Comparison of ENCODE assay signal across 15 cellular contexts in the genomic region with DNA sequence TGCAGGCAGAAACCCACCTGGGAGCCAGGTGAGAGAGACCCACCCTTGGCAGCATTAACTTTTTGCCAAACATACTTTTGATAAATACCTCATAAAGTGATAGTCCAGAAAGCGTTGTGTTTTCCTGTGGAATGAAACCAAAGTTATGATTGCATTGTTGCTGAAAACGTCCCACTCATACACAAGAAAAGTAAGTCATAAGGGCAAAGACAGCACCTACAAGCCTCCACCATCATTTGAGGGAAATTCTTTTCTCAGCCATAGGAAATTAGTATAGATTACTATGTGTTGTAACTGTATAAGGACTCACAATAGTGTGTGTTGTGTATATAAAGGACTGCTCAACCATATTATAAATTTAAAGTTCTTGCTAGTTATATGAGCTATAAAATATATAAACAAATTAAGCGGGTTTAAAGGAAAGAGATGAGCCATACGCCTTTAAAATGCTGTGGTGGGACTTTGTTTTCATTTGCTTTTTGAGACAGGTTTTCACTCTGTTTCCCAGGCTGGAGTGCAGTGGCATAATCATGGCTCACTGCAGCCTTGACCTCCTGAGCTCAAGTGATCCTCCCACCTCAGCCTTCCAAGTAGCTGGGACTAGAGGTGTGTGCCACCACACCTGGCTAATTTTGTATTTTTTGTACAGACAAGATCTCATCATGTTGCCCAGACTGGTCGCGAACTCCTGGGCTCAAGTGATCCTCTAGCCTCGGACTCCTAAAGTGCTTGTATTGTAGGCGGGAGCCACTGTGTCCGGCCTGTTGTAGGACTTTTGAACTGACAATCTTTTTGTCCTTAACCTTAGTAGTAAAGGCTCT.
A peak's percentile ranks its signal among the peaks of the same experiment; 100 is the strongest.
DNase-seq lines count a peak whose midpoint lies in the region; ATAC-seq and TF ChIP-seq lines count a peak whose summit lies in the region.
"Had no signal": no experiment of that assay in that cellular context is flagged by ENCODE, and none has a peak within 500 bp of the region (broad histone marks: within the 10 kb centered on the region; RNA-seq: fewer than 3 reads in every experiment).

No MANE protein-coding gene starts in this region.

- DNase-seq in Panc1 (ENCODE audit: low read depth, low spot score) = no peak
- no peak for DNase-seq in chondrocyte (ENCODE audit: low spot score)
- no peak for DNase-seq in type B pancreatic cell (ENCODE audit: extremely low spot score, unreplicated experiment)
- no peak for DNase-seq in hippocampal formation (lab: John Stamatoyannopoulos, UW)
- DNase-seq in NCI-H1694 (lab: John Stamatoyannopoulos, UW) = no peak
- no peak for DNase-seq in activated gamma-delta T cell (lab: John Stamatoyannopoulos, UW)
- DNase-seq: activated CD4-positive, CD25-positive, alpha-beta regulatory T cell; CD4-positive, CD25-positive, alpha-beta regulatory T cell; T-cell had no signal

- TSS peak; percentile 93 for BruUV-seq in Panc1 (replicated peaks; lab: Mats Ljungman, UMichigan)

- H3K9me3 Mint-ChIP-seq in chondrocyte (ENCODE audit: low read depth) = peaks cover 8% of the 10 kb centered on the region
- H3K9me3 Mint-ChIP-seq in nephron = no peaks in the 10 kb centered on the region
- peaks cover 13% of the 10 kb centered on the region for H3K9me3 Mint-ChIP-seq in type B pancreatic cell
- H3K9me3 Mint-ChIP-seq: activated naive CD4-positive, alpha-beta T cell treated with anti-CD3 and anti-CD28 coated beads, Interleukin-2, amount 50 U/mL, for 24 hours; stimulated activated naive CD8-positive, alpha-beta T cell treated with anti-CD3 and anti-CD28 coated beads, Interleukin-15, Interleukin-2, amounts not matched to agents 100 ng/mL and 50 ng/mL, for 24 hours; T-cell had no signal

- peaks cover 52% of the 10 kb centered on the region for H3K4me1 ChIP-seq in Panc1 (ENCODE audit: control insufficient read depth, insufficient read depth, low read length)
- H3K4me1 ChIP-seq: colonic mucosa had no signal

- H3K9me3 ChIP-seq in Panc1 (ENCODE audit: control insufficient read depth, insufficient read depth, low read depth, low read length) = peaks cover 18% of the 10 kb centered on the region; the same call in 1 of the 2 replicates
- H3K9me3 ChIP-seq: colonic mucosa had no signal

- H3K36me3 Mint-ChIP-seq in chondrocyte (ENCODE audit: low read depth) (no peaks in the 10 kb centered on the region), nephron (ENCODE audit: low read depth) (no peaks in the 10 kb centered on the region), type B pancreatic cell (no peaks in the 10 kb centered on the region)
- H3K36me3 Mint-ChIP-seq: activated naive CD4-positive, alpha-beta T cell treated with anti-CD3 and anti-CD28 coated beads, Interleukin-2, amount 50 U/mL, for 24 hours; CD4-positive, CD25-positive, alpha-beta regulatory T cell; T-cell had no signal

- H3K27ac Mint-ChIP-seq in chondrocyte (ENCODE audit: unreplicated experiment) (peak overlapping the region; percentile 93), nephron (peak overlapping the region; percentile 28 to 90 (median 64)), type B pancreatic cell (peak overlapping the region; percentile 66)
- H3K27ac Mint-ChIP-seq: activated naive CD4-positive, alpha-beta T cell treated with anti-CD3 and anti-CD28 coated beads, Interleukin-2, amount 50 U/mL, for 24 hours; CD4-positive, CD25-positive, alpha-beta regulatory T cell; stimulated activated naive CD8-positive, alpha-beta T cell treated with anti-CD3 and anti-CD28 coated beads, Interleukin-15, Interleukin-2, amounts not matched to agents 100 ng/mL and 50 ng/mL, for 24 hours; T-cell had no signal

- peaks cover 72% of the 10 kb centered on the region for H3K4me1 Mint-ChIP-seq in chondrocyte (ENCODE audit: low read depth)
- H3K4me1 Mint-ChIP-seq in nephron = peaks cover 43% of the 10 kb centered on the region
- peaks cover 32% of the 10 kb centered on the region for H3K4me1 Mint-ChIP-seq in type B pancreatic cell (ENCODE audit: unreplicated experiment)
- H3K4me1 Mint-ChIP-seq: activated naive CD4-positive, alpha-beta T cell treated with anti-CD3 and anti-CD28 coated beads, Interleukin-2, amount 50 U/mL, for 24 hours; CD4-positive, CD25-positive, alpha-beta regulatory T cell; T-cell had no signal

- H3K4me3 ChIP-seq in Panc1 (ENCODE audit: low read depth in 2 of 2, low read length in 2 of 2) = no peak overlapping the region
- H3K4me3 ChIP-seq: colonic mucosa had no signal

- POLR2A ChIA-PET in Panc1 (lab: Charles Lee) = interaction anchor here (0.6 to 1.6 kb wide), 6 partner anchors 9 to 250 kb away, joined by 3 to 6 read pairs (median 4); no protein-coding TSS in a partner anchor

- peak; percentile 24 for ATAC-seq in Panc1
- no peak for ATAC-seq in HG02623 (IDR thresholded peaks at IDR 0.05; ENCODE audit: unreplicated experiment)
- ATAC-seq: T-cell had no signal

- CTCF ChIA-PET in Panc1 (lab: Charles Lee) = interaction anchor here (1.1 to 1.4 kb wide), 4 partner anchors 18 to 151 kb away, joined by 3 to 4 read pairs (median 4); no protein-coding TSS in a partner anchor

- H3K27ac ChIP-seq in Panc1 (ENCODE audit: low read length) = peak overlapping the region; percentile 100
- H3K27ac ChIP-seq: HL-60 had no signal

- H3K4me3 Mint-ChIP-seq in chondrocyte (ENCODE audit: unreplicated experiment) (no peak overlapping the region), nephron (no peak overlapping the region), type B pancreatic cell (no peak overlapping the region)
- H3K4me3 Mint-ChIP-seq: activated naive CD4-positive, alpha-beta T cell treated with anti-CD3 and anti-CD28 coated beads, Interleukin-2, amount 50 U/mL, for 24 hours; CD4-positive, CD25-positive, alpha-beta regulatory T cell; stimulated activated naive CD8-positive, alpha-beta T cell treated with anti-CD3 and anti-CD28 coated beads, Interleukin-15, Interleukin-2, amounts not matched to agents 100 ng/mL and 50 ng/mL, for 24 hours; T-cell had no signal

- TF ChIP-seq CTCF in Panc1 (IDR thresholded peaks at IDR 0.05) (no peak), chondrocyte (IDR thresholded peaks at IDR 0.05) (no peak), nephron (IDR thresholded peaks at IDR 0.05; ENCODE audit: unreplicated experiment in 3 of 3) (no peak), type B pancreatic cell (conservative IDR thresholded peaks at IDR 0.05) (no peak)

- in situ Hi-C loops in Panc1 (cut with HindIII; ENCODE audit: low pct_unique_long_range_greater_than_20kb, low sequenced_read_pairs) = no loop called here

- H3K27me3 Mint-ChIP-seq in chondrocyte (ENCODE audit: low read depth) (no peaks in the 10 kb centered on the region), nephron (ENCODE audit: low read depth) (no peaks in the 10 kb centered on the region), type B pancreatic cell (peaks cover 9% of the 10 kb centered on the region)
- H3K27me3 Mint-ChIP-seq: CD4-positive, CD25-positive, alpha-beta regulatory T cell; stimulated activated naive CD8-positive, alpha-beta T cell treated with anti-CD3 and anti-CD28 coated beads, Interleukin-15, Interleukin-2, amounts not matched to agents 100 ng/mL and 50 ng/mL, for 24 hours had no signal

- H3K27me3 ChIP-seq in Panc1 (ENCODE audit: control insufficient read depth, insufficient read depth, low read length) = no peaks in the 10 kb centered on the region
- H3K27me3 ChIP-seq: colonic mucosa had no signal

- no peaks in the 10 kb centered on the region for H3K36me3 ChIP-seq in Panc1 (ENCODE audit: control insufficient read depth, insufficient read depth, low read length)
- H3K36me3 ChIP-seq: colonic mucosa had no signal

- intact Hi-C loops in Panc1 (cut with micrococcal nuclease; ENCODE audit: unreplicated experiment) = loop anchor here (10.0 kb wide), 1 partner anchor 153 kb away; no protein-coding TSS in a partner anchor
